ENCODE assay signal across 8 cellular contexts in the genomic region with DNA sequence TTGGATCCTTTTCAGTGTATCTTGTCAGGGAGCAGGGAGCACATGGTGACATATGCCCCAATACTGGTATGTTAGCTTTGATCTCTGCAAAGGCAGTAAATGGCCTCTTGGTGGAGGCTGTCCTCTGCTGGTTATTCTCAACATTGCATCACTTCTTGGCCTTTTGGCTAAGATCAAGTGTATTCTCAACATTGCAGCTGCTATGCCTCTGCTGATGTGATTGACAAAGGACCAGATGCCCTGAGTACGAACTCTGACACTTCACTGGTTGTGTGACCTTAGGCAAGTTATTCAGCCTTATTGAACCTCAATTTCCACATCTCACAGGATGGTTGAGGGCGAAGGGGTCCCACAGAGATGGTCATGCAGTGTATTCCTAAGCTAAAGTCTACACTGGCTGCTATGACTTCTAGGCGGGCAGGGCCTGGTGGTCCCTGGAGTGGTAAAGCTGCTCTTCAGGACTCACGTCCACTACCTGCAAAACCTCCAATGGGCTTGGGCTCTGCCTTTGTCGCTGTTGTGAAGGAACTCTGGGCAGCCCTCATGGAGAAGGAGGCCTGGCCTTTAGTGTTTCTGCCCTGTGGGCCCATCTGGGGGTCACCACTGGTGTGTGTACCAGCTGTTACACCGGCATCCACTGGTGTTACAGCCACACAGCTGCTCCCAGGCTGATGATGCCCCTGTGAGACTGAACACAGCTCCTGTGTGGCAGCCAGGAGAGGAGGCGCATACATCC.
DNase-seq lines count a peak whose midpoint lies in the region; ATAC-seq, FAIRE-seq and TF ChIP-seq lines count a peak whose summit lies in the region.

No MANE protein-coding gene starts in this region.

- H3K4me3 ChIP-seq in H1 (ENCODE audit: extremely low read depth in 1 of 4, insufficient read depth in 2 of 4, low read depth in 3 of 4, low read length in 4 of 4) (no peak overlapping the region), stomach (no peak overlapping the region)

- H3K18ac ChIP-seq in H1 (ENCODE audit: extremely low read depth, low read length), result peak overlapping the region; percentile 21; the same call in 1 of the 2 replicates

- H3K27me3 ChIP-seq in H1 (replicated peaks in 1 of 4; ENCODE audit: control insufficient read depth in 3 of 4, extremely low read depth in 1 of 4, insufficient read depth in 3 of 4, low read length in 3 of 4) (no peaks in the 10 kb centered on the region), stomach (no peaks in the 10 kb centered on the region)

- no peak overlapping the region for H2BK120ac ChIP-seq in H1 (replicated peaks; ENCODE audit: low read depth, low read length)

- H3K36me3 ChIP-seq in H1 (ENCODE audit: control insufficient read depth in 2 of 4, insufficient read depth in 4 of 4, low read length in 3 of 4) (no peaks in the 10 kb centered on the region), stomach (no peaks in the 10 kb centered on the region)

- H3K9ac ChIP-seq in H1 (replicated peaks in 1 of 4; ENCODE audit: extremely low read depth in 1 of 4, low read depth in 3 of 4, low read length in 3 of 4), result no peak overlapping the region

- peak overlapping the region; percentile 33; the same call in 1 of the 2 replicates for H2BK15ac ChIP-seq in H1 (ENCODE audit: low read length)

- H3K27ac ChIP-seq in H1 (ENCODE audit: low read depth, low read length) (no peak overlapping the region), stomach (no peak overlapping the region)

- H2BK20ac ChIP-seq in H1 (ENCODE audit: low read length), result 0 out of 2 replicates have a peak overlapping the region, but pooled peaks have one; percentile 44

- no peak overlapping the region for H4K5ac ChIP-seq in H1 (ENCODE audit: insufficient read length, low read depth, low read length)

- peak overlapping the region; percentile 0; the same call in 1 of the 2 replicates for H2BK5ac ChIP-seq in H1 (ENCODE audit: low read depth, low read length)

- no peaks in the 10 kb centered on the region for H3K79me1 ChIP-seq in H1 (ENCODE audit: low read depth, low read length)

- H3K79me2 ChIP-seq in H1 (ENCODE audit: control insufficient read depth in 1 of 2, insufficient read depth in 2 of 2, low read length in 2 of 2), result no peaks in the 10 kb centered on the region

- TF ChIP-seq EP300 in H1 (IDR thresholded peaks at IDR 0.05; ENCODE audit: borderline replicate concordance in 1 of 2, low read depth in 2 of 2, low read length in 2 of 2), result no peak
- TF ChIP-seq EP300 in stomach (IDR thresholded peaks at IDR 0.05), result no peak

- H2BK12ac ChIP-seq in H1 (ENCODE audit: low read depth, low read length), result peak overlapping the region; percentile 10; the same call in 1 of the 2 replicates

- TF ChIP-seq RAD21 in H1 (IDR thresholded peaks at IDR 0.05 in 1 of 2, conservative IDR thresholded peaks at IDR 0.05 in 1 of 2; ENCODE audit: low read depth in 2 of 2, low read length in 2 of 2), result peak; percentile 100

- H4K8ac ChIP-seq in H1 (ENCODE audit: extremely low read depth, insufficient read depth, low read length), result no peak overlapping the region

- H4K91ac ChIP-seq in H1 (replicated peaks; ENCODE audit: insufficient read length, low read length), result peak overlapping the region; percentile 76

- H3K9me3 Mint-ChIP-seq in WTC11, result 0 out of 2 replicates have a peak, but pooled peaks cover 4% of the 10 kb centered on the region
- no peaks in the 10 kb centered on the region for H3K9me3 Mint-ChIP-seq in memory B cell

- H3K4me3 Mint-ChIP-seq in WTC11 (no peak overlapping the region), memory B cell (no peak overlapping the region)

- ATAC-seq in GM18502 (IDR thresholded peaks at IDR 0.05; ENCODE audit: poor library complexity, unreplicated experiment) (peak; percentile 76), HG03354 (IDR thresholded peaks at IDR 0.05; ENCODE audit: poor library complexity, severe bottlenecking, unreplicated experiment) (peak; percentile 82), WTC11 (peak; percentile 75), memory B cell (ENCODE audit: low read depth) (peak; percentile 79)

- POLR2A ChIA-PET in WTC11 (lab: Charles Lee), result interaction anchor here (0.7 to 1.6 kb wide), 3 partner anchors 30 to 367 kb away, joined by 4 to 6 read pairs (median 5); a partner anchor contains a TSS
- POLR2A ChIA-PET in H1 (lab: Charles Lee; ENCODE audit: partially characterized antibody), result interaction anchor here (0.7 to 2.8 kb wide), 11 partner anchors 13 to 183 kb away, joined by 3 to 6 read pairs (median 4); a partner anchor contains a TSS

- 81% methylated on average over 7 of the region's 7 CpGs; no CpG with 5 or more reads in 1 of the 2 experiments for WGBS in H1 (ENCODE audit: extremely low coverage in 1 of 2, insufficient coverage in 1 of 2, insufficient read length in 1 of 2, insufficient replicate concordance in 2 of 2, low coverage in 1 of 2, low lambda C conversion rate in 2 of 2, missing lambda C conversion rate in 1 of 2), 2 experiments
- WGBS in stomach, 5 donors, result 64 to 79% (median 74%) methylated on average over 6 to 7 of the region's 7 CpGs

- H2AK5ac ChIP-seq in H1 (ENCODE audit: low read depth, low read length), result no peak overlapping the region

- H3K4me1 ChIP-seq in H1 (replicated peaks in 1 of 4; ENCODE audit: control insufficient read depth in 3 of 4, insufficient read depth in 4 of 4, low read length in 3 of 4) (peaks cover 6 to 17% (median 7%) of the 10 kb centered on the region in 4 experiments; a peak in 6 of 7 replicates), stomach (peaks cover 0 to 29% (median 11%) of the 10 kb centered on the region in 4 donors)

- H3K9me3 ChIP-seq in H1 (ENCODE audit: insufficient read depth in 2 of 2, low read depth in 1 of 2, low read length in 1 of 2), result no peaks in the 10 kb centered on the region
- H3K9me3 ChIP-seq in stomach, result no peaks in the 10 kb centered on the region

- H3K27me3 Mint-ChIP-seq in WTC11 (ENCODE audit: low read depth) (no peaks in the 10 kb centered on the region), memory B cell (no peaks in the 10 kb centered on the region)

- H4K20me1 ChIP-seq in H1 (replicated peaks in 1 of 2; ENCODE audit: control insufficient read depth in 1 of 2, insufficient read depth in 2 of 2, low read length in 2 of 2), result no peaks in the 10 kb centered on the region

- peak; percentile 63 for DNase-seq in AG08396 (ENCODE audit: low spot score)
- peak; percentile 50 for DNase-seq in NCI-H226
- DNase-seq in WTC11 (ENCODE audit: low spot score), result peak; percentile 65
- DNase-seq in H1 (ENCODE audit: low read depth in 1 of 2, low spot score in 2 of 2), result peak in 1 of 2 experiments; percentile 67
- DNase-seq in memory B cell (ENCODE audit: low spot score in 2 of 2), result peak; percentile 64 to 67
- DNase-seq in stomach, result peak; percentile 68

- no peak overlapping the region for H3K14ac ChIP-seq in H1 (ENCODE audit: insufficient read length)

- TF ChIP-seq POLR2A in H1 (IDR thresholded peaks at IDR 0.05; ENCODE audit: control extremely low read depth in 1 of 2, low read depth in 2 of 2, low read length in 2 of 2) (no peak), stomach (IDR thresholded peaks at IDR 0.05) (no peak)

- no peaks in the 10 kb centered on the region for H3K36me3 Mint-ChIP-seq in WTC11
- H3K36me3 Mint-ChIP-seq in memory B cell, result peaks cover 2% of the 10 kb centered on the region

- intact Hi-C loops in stomach (cut with DNase I; ENCODE audit: low total_unique reads), result loop anchor here (5.0 to 10.0 kb wide), 2 partner anchors 182 to 379 kb away; no protein-coding TSS in a partner anchor

- no peak overlapping the region for H3K23ac ChIP-seq in H1 (ENCODE audit: insufficient read length)

- peak overlapping the region; percentile 27 for H3K4ac ChIP-seq in H1 (replicated peaks; ENCODE audit: insufficient read length, low read depth, low read length)

- H2AFZ ChIP-seq in H1 (ENCODE audit: low read length), result no peak overlapping the region

- H3K23me2 ChIP-seq in H1 (ENCODE audit: low read depth, low read length), result no peaks in the 10 kb centered on the region

- H3K56ac ChIP-seq in H1 (replicated peaks; ENCODE audit: insufficient read length, low read depth, low read length), result no peak overlapping the region

- CTCF ChIA-PET in WTC11 (lab: Charles Lee), result interaction anchor here (0.6 to 8.4 kb wide), 53 partner anchors 11 to 510 kb away, joined by 3 to 240 read pairs (median 5); a partner anchor contains a TSS
- CTCF ChIA-PET in H1 (lab: Charles Lee; ENCODE audit: partially characterized antibody), result interaction anchor here (0.6 to 21.7 kb wide), 65 partner anchors 7 to 510 kb away, joined by 3 to 620 read pairs (median 7); a partner anchor contains a TSS

- peak; percentile 65 for TF ChIP-seq CTCF in WTC11 (IDR thresholded peaks at IDR 0.05)
- peak in 2 of 3 experiments; percentile 97 to 99; a peak in 3 of 4 replicates for TF ChIP-seq CTCF in H1 (IDR thresholded peaks at IDR 0.05; ENCODE audit: control extremely low read depth in 1 of 3, insufficient read depth in 1 of 3, low read depth in 1 of 3, low read length in 3 of 3)
- peak in 5 of 7 experiments; percentile 89 to 98 (median 93) for TF ChIP-seq CTCF in stomach (IDR thresholded peaks at IDR 0.05)

- no peak overlapping the region for H3K27ac Mint-ChIP-seq in WTC11
- H3K27ac Mint-ChIP-seq in memory B cell, result no peak overlapping the region

- no peak overlapping the region; a peak in 1 of 4 replicates for H3K4me2 ChIP-seq in H1 (ENCODE audit: insufficient read depth in 1 of 2, low read depth in 2 of 2, low read length in 2 of 2)

- H3K4me1 Mint-ChIP-seq in WTC11 (peaks cover 57% of the 10 kb centered on the region), memory B cell (peaks cover 18% of the 10 kb centered on the region)

- peak; percentile 76 for FAIRE-seq in H1 (lab: Jason Lieb, UNC)

TF ChIP-seq in WTC11, 78 proteins besides CTCF, POLR2A, EP300 and RAD21 (continues in another document):
- no peak for TF ChIP-seq ZNF121 (CRISPR knock-in tag; IDR thresholded peaks at IDR 0.05)
- TF ChIP-seq ZNF671 (CRISPR knock-in tag; IDR thresholded peaks at IDR 0.05), result no peak
- TF ChIP-seq GABPB1 (CRISPR knock-in tag; IDR thresholded peaks at IDR 0.05), result peak; percentile 83

TF ChIP-seq in H1, 55 proteins besides CTCF, POLR2A, EP300 and RAD21 (continues in another document):
- TF ChIP-seq, protein P1, sequence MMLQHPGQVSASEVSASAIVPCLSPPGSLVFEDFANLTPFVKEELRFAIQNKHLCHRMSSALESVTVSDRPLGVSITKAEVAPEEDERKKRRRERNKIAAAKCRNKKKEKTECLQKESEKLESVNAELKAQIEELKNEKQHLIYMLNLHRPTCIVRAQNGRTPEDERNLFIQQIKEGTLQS (IDR thresholded peaks at IDR 0.05; ENCODE audit: insufficient read depth, low read depth, low read length), result peak; percentile 56; the same call in 1 of the 2 replicates
- TF ChIP-seq, protein P2, sequence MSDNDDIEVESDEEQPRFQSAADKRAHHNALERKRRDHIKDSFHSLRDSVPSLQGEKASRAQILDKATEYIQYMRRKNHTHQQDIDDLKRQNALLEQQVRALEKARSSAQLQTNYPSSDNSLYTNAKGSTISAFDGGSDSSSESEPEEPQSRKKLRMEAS (IDR thresholded peaks at IDR 0.05), result peak; percentile 83
